14 cellular contexts compared by ENCODE assay signal in genomic region chr1:94743866-94744265, GRCh38.
DNase-seq lines count a peak whose midpoint lies in the region; ATAC-seq and TF ChIP-seq lines count a peak whose summit lies in the region.
"Had no signal": no experiment of that assay in that cellular context is flagged by ENCODE, and none has a peak within 500 bp of the region (broad histone marks: within the 10 kb centered on the region; RNA-seq: fewer than 3 reads in every experiment).

No MANE protein-coding gene starts in this region.

- H3K36me3 ChIP-seq in breast epithelium, result no peaks in the 10 kb centered on the region
- H3K36me3 ChIP-seq in mesenchymal stem cell (ENCODE audit: control insufficient read depth in 1 of 2, insufficient read depth in 2 of 2, low read depth in 1 of 2, low read length in 2 of 2), result no peaks in the 10 kb centered on the region
- H3K36me3 ChIP-seq: neural progenitor cell had no signal

- H3K27ac ChIP-seq in 22Rv1 (peak overlapping the region; percentile 83), breast epithelium (peak overlapping the region; percentile 76 to 81), mesenchymal stem cell (ENCODE audit: low read length, poor library complexity, severe bottlenecking) (no peak overlapping the region)
- H3K27ac ChIP-seq: neural progenitor cell had no signal

- no peak for ATAC-seq in HG03280 (IDR thresholded peaks at IDR 0.05; ENCODE audit: unreplicated experiment)
- ATAC-seq: Panc1 had no signal

- WGBS in mesenchymal stem cell, result 83% methylated on average over 1 of the region's 1 CpG

- H2AFZ ChIP-seq in mesenchymal stem cell (ENCODE audit: low read depth, low read length), result no peak overlapping the region
- H2AFZ ChIP-seq: neural progenitor cell had no signal

- TF ChIP-seq CTCF in 22Rv1 (IDR thresholded peaks at IDR 0.05) (no peak), breast epithelium (IDR thresholded peaks at IDR 0.05) (no peak)

- H3K79me1 ChIP-seq in mesenchymal stem cell (replicated peaks; ENCODE audit: low read length, poor library complexity, severe bottlenecking), result peaks cover 8% of the 10 kb centered on the region

- no peak overlapping the region for H3K23ac ChIP-seq in mesenchymal stem cell (ENCODE audit: low read length in 2 of 2)

- H4K91ac ChIP-seq in mesenchymal stem cell (ENCODE audit: low read length), result no peak overlapping the region

- intact Hi-C loops in breast epithelium (cut with DNase I; ENCODE audit: low total_unique reads), result loop anchor here (1.0 kb wide), 1 partner anchor 9 kb away; no protein-coding TSS in a partner anchor

- H4K8ac ChIP-seq in mesenchymal stem cell (ENCODE audit: low read length), result peak overlapping the region; percentile 71

- H2BK12ac ChIP-seq in mesenchymal stem cell (ENCODE audit: low read length in 2 of 2), result peak overlapping the region; percentile 51 to 95

- no peak overlapping the region for H2BK120ac ChIP-seq in mesenchymal stem cell (ENCODE audit: low read depth, low read length)

- H3K4me2 ChIP-seq in mesenchymal stem cell (ENCODE audit: low read length, poor library complexity, severe bottlenecking), result no peak overlapping the region
- H3K4me2 ChIP-seq: neural progenitor cell had no signal

- H3K4me3 ChIP-seq in breast epithelium (no peak overlapping the region), mesenchymal stem cell (ENCODE audit: insufficient read depth in 1 of 2, low read depth in 1 of 2, low read length in 2 of 2) (no peak overlapping the region)
- H3K4me3 ChIP-seq: neural progenitor cell had no signal

- H3K9ac ChIP-seq in mesenchymal stem cell (ENCODE audit: low read length), result no peak overlapping the region
- H3K9ac ChIP-seq: neural progenitor cell had no signal

- H3K4ac ChIP-seq in mesenchymal stem cell (ENCODE audit: low read depth in 1 of 2, low read length in 2 of 2), result peak overlapping the region in 1 of 2 experiments; percentile 84

- DNase-seq in NCI-H1105 treated with DMSO at 0.1 percent for 48 hours (lab: John Stamatoyannopoulos, UW) (peak; percentile 18), breast epithelium (ENCODE audit: low spot score in 2 of 2) (peak in 1 of 2 donors; percentile 72), mesenchymal stem cell (peak; percentile 61), germinal center (ENCODE audit: low spot score) (no peak), Kasumi-1 (lab: John Stamatoyannopoulos, UW) (no peak), middle frontal gyrus (ENCODE audit: extremely low spot score, low spot score) (no peak)
- DNase-seq: activated CD4-positive, alpha-beta T cell treated with anti-CD3 and anti-CD28 coated beads, Interleukin-2, amount 50 U/mL, for 48 hours; activated gamma-delta T cell treated with Interleukin-2 at 50 U/mL for 16 hours; H7; stimulated activated CD4-positive, alpha-beta T cell treated with anti-CD3 and anti-CD28 coated beads, Interleukin-15, amount 100 ng/mL, for 24 hours had no signal

- no peaks in the 10 kb centered on the region for H3K27me3 ChIP-seq in breast epithelium
- H3K27me3 ChIP-seq in mesenchymal stem cell (ENCODE audit: control insufficient read depth in 1 of 2, insufficient read depth in 1 of 2, low read length in 2 of 2), result no peaks in the 10 kb centered on the region
- H3K27me3 ChIP-seq: neural progenitor cell had no signal

- no peak overlapping the region for H2BK5ac ChIP-seq in mesenchymal stem cell (ENCODE audit: low read depth, low read length, poor library complexity, severe bottlenecking)

- TF ChIP-seq POLR2A in breast epithelium (IDR thresholded peaks at IDR 0.05), result no peak

- no peak overlapping the region for H2AK5ac ChIP-seq in mesenchymal stem cell (ENCODE audit: low read length, severe bottlenecking)

- H3K9me3 ChIP-seq in breast epithelium, result no peaks in the 10 kb centered on the region
- H3K9me3 ChIP-seq in mesenchymal stem cell (ENCODE audit: control insufficient read depth, low read length), result peaks cover under 1% of the 10 kb centered on the region

- peak overlapping the region; percentile 4 to 99 for H3K18ac ChIP-seq in mesenchymal stem cell (ENCODE audit: low read depth in 1 of 2, low read length in 2 of 2)

- H2BK15ac ChIP-seq in mesenchymal stem cell (ENCODE audit: low read depth, poor library complexity, severe bottlenecking), result no peak overlapping the region

- no peak overlapping the region for H3K14ac ChIP-seq in mesenchymal stem cell (ENCODE audit: low read length in 2 of 2)

- H3K4me1 ChIP-seq in breast epithelium (peaks cover 3 to 6% of the 10 kb centered on the region in 2 donors), mesenchymal stem cell (ENCODE audit: control insufficient read depth, insufficient read depth, low read depth, low read length) (peaks cover 12% of the 10 kb centered on the region)

Comparison
In these comparisons a context has a peak if more than half of its experiments do, and no peak if none do; other contexts are left out.
1. DNase-seq: peak in NCI-H1105 treated with DMSO at 0.1 percent for 48 hours (single experiment) and mesenchymal stem cell (single experiment); none in germinal center (single experiment), Kasumi-1 (0 of 2) and middle frontal gyrus (single experiment).